33 cellular contexts compared by ENCODE assay signal in the genomic region with DNA sequence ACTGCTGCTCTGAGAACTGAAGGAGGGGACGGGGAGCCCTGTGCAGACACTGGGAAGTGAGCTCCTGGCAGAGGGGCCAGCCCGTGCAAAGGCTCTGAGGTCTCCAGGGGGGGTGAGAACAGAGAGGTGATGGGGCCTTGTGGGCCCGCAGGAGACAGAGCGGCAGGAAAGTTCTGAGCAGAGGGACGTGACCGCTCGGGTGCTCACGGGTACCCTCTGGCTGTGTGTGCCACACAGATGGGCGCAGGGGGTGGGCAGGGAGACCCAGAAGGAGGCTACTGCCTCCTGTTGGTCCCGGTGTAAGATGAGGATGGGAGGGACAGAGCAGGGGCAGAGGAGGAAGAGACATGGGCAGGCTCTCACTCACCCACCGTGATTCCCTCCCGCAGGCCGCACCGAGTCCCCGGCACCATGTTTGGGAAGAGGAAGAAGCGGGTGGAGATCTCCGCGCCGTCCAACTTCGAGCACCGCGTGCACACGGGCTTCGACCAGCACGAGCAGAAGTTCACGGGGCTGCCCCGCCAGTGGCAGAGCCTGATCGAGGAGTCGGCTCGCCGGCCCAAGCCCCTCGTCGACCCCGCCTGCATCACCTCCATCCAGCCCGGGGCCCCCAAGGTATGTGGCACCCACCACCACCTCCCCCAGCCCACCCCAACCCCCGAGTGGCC. TPM values are rescaled to one million over a fixed set of nuclear protein-coding genes. Genes with fewer than 3 reads are reported as not detected.
"Had no signal": no experiment of that assay in that cellular context is flagged by ENCODE, and none has a peak within 500 bp of the region (broad histone marks: within the 10 kb centered on the region; RNA-seq: fewer than 3 reads in every experiment).

No MANE protein-coding gene starts in this region.

- H3K4me3 ChIP-seq: adrenal gland, ascending aorta, esophagus muscularis mucosa, right lobe of liver, skin epidermis, tibial artery had no signal

- H3K4me3 Mint-ChIP-seq: activated CD4-positive, alpha-beta memory T cell treated with anti-CD3 and anti-CD28 coated beads, Interleukin-2, amount 10 ng/mL, durations not matched to agents 7 days and 5 days; activated CD4-positive, alpha-beta T cell treated with anti-CD3 and anti-CD28 coated beads, Interleukin-2, amount 10 ng/mL, durations not matched to agents 24 days and 14 days; activated naive CD8-positive, alpha-beta T cell; activated T-helper 1 cell treated with anti-CD3 and anti-CD28 coated beads, Interleukin-12 subunit alpha, Interleukin-12 subunit beta, Interleukin-2, Interleukin-4 antibody, amounts not matched to agents 30 ng/mL and 10 ng/mL and 1 ng/mL, durations not matched to agents 14 hours and 24 hours and 36 hours; naive thymus-derived CD8-positive, alpha-beta T cell; stimulated activated effector memory CD8-positive, alpha-beta T cell treated with anti-CD3 and anti-CD28 coated beads, Interleukin-12 subunit alpha, Interleukin-12 subunit beta, amount 100 ng/mL, for 72 hours; stimulated activated naive CD8-positive, alpha-beta T cell treated with anti-CD3 and anti-CD28 coated beads, Interleukin-15, amount 100 ng/mL, for 72 hours; T-helper 1 cell treated with Interleukin-12 subunit alpha and Interleukin-12 subunit beta and Interleukin-4 antibody, amounts not matched to agents 30 μg/mL and 1 μg/mL, for 36 hours had no signal

- DNase-seq: activated CD4-positive, alpha-beta memory T cell treated with anti-CD3 and anti-CD28 coated beads, Interleukin-2, amount 10 ng/mL, durations not matched to agents 7 days and 5 days; activated CD4-positive, alpha-beta T cell treated with anti-CD3 and anti-CD28 coated beads, Interleukin-2, amount 10 ng/mL, durations not matched to agents 24 days and 14 days; activated naive CD4-positive, alpha-beta T cell; adrenal gland; brain microvascular endothelial cell; central memory CD4-positive, alpha-beta T cell; effector memory CD4-positive, alpha-beta T cell; glutamatergic neuron; hippocampal formation; left cardiac atrium; mesendoderm; naive thymus-derived CD8-positive, alpha-beta T cell; right lobe of liver; stimulated activated CD4-positive, alpha-beta T cell treated with anti-CD3 and anti-CD28 coated beads, Interleukin-1b, Interleukin-23, amount 100 ng/mL, for 48 hours; stimulated activated naive CD8-positive, alpha-beta T cell treated with anti-CD3 and anti-CD28 coated beads, Interleukin-15, amount 100 ng/mL, for 72 hours; tibial artery had no signal

- H3K36me3 ChIP-seq: brain microvascular endothelial cell, right lobe of liver had no signal

- H3K27ac ChIP-seq: adrenal gland, brain microvascular endothelial cell, esophagus muscularis mucosa, neutrophil, parathyroid adenoma, right lobe of liver, tibial artery had no signal

- H3K4me1 Mint-ChIP-seq: activated CD4-positive, alpha-beta memory T cell treated with anti-CD3 and anti-CD28 coated beads, Interleukin-2, amount 10 ng/mL, durations not matched to agents 7 days and 5 days; activated CD4-positive, alpha-beta T cell treated with anti-CD3 and anti-CD28 coated beads, Interleukin-2, amount 10 ng/mL, durations not matched to agents 24 days and 14 days; stimulated activated naive CD8-positive, alpha-beta T cell treated with anti-CD3 and anti-CD28 coated beads, Interleukin-15, amount 100 ng/mL, for 72 hours had no signal

- H3K9me3 ChIP-seq: adrenal gland, ascending aorta, esophagus muscularis mucosa, neutrophil, right lobe of liver, tibial artery had no signal

- FAIRE-seq: colon, endothelial cell of umbilical vein, frontal cortex, islet of Langerhans, urothelium cell line had no signal

- H3K27ac Mint-ChIP-seq: activated CD4-positive, alpha-beta memory T cell treated with anti-CD3 and anti-CD28 coated beads, Interleukin-2, amount 10 ng/mL, durations not matched to agents 7 days and 5 days; activated CD4-positive, alpha-beta T cell treated with anti-CD3 and anti-CD28 coated beads, Interleukin-2, amount 10 ng/mL, durations not matched to agents 24 days and 14 days; activated naive CD8-positive, alpha-beta T cell; activated T-helper 1 cell treated with anti-CD3 and anti-CD28 coated beads, Interleukin-12 subunit alpha, Interleukin-12 subunit beta, Interleukin-2, Interleukin-4 antibody, amounts not matched to agents 30 ng/mL and 10 ng/mL and 1 ng/mL, durations not matched to agents 14 hours and 24 hours and 36 hours; T-helper 1 cell treated with Interleukin-12 subunit alpha and Interleukin-12 subunit beta and Interleukin-4 antibody, amounts not matched to agents 30 μg/mL and 1 μg/mL, for 36 hours had no signal

- H3K9me3 Mint-ChIP-seq: activated CD4-positive, alpha-beta memory T cell treated with anti-CD3 and anti-CD28 coated beads, Interleukin-2, amount 10 ng/mL, durations not matched to agents 7 days and 5 days; activated CD4-positive, alpha-beta T cell treated with anti-CD3 and anti-CD28 coated beads, Interleukin-2, amount 10 ng/mL, durations not matched to agents 24 days and 14 days; activated T-helper 1 cell treated with anti-CD3 and anti-CD28 coated beads, Interleukin-12 subunit alpha, Interleukin-12 subunit beta, Interleukin-2, Interleukin-4 antibody, amounts not matched to agents 30 ng/mL and 10 ng/mL and 1 ng/mL, durations not matched to agents 14 hours and 24 hours and 36 hours; naive thymus-derived CD8-positive, alpha-beta T cell; stimulated activated effector memory CD8-positive, alpha-beta T cell treated with anti-CD3 and anti-CD28 coated beads, Interleukin-12 subunit alpha, Interleukin-12 subunit beta, amount 100 ng/mL, for 72 hours; stimulated activated naive CD8-positive, alpha-beta T cell treated with anti-CD3 and anti-CD28 coated beads, Interleukin-15, amount 100 ng/mL, for 72 hours; T-helper 1 cell treated with Interleukin-12 subunit alpha and Interleukin-12 subunit beta and Interleukin-4 antibody, amounts not matched to agents 30 μg/mL and 1 μg/mL, for 36 hours had no signal

- H3K27me3 ChIP-seq: adrenal gland, ascending aorta, brain microvascular endothelial cell, esophagus muscularis mucosa, neutrophil, right lobe of liver, tibial artery had no signal

- H3K27me3 Mint-ChIP-seq: activated CD4-positive, alpha-beta memory T cell treated with anti-CD3 and anti-CD28 coated beads, Interleukin-2, amount 10 ng/mL, durations not matched to agents 7 days and 5 days; activated CD4-positive, alpha-beta T cell treated with anti-CD3 and anti-CD28 coated beads, Interleukin-2, amount 10 ng/mL, durations not matched to agents 24 days and 14 days; activated naive CD8-positive, alpha-beta T cell; naive thymus-derived CD8-positive, alpha-beta T cell; stimulated activated naive CD8-positive, alpha-beta T cell treated with anti-CD3 and anti-CD28 coated beads, Interleukin-15, amount 100 ng/mL, for 72 hours had no signal

- H3K9ac ChIP-seq: parathyroid adenoma had no signal

- ATAC-seq: left cardiac atrium; naive thymus-derived CD8-positive, alpha-beta T cell; right lobe of liver; stimulated activated effector memory CD8-positive, alpha-beta T cell treated with anti-CD3 and anti-CD28 coated beads, Interleukin-12 subunit alpha, Interleukin-12 subunit beta, amount 100 ng/mL, for 72 hours; stimulated activated naive CD8-positive, alpha-beta T cell treated with anti-CD3 and anti-CD28 coated beads, Interleukin-15, amount 100 ng/mL, for 72 hours had no signal

- H2AFZ ChIP-seq: parathyroid adenoma had no signal

- H3K36me3 Mint-ChIP-seq: activated naive CD8-positive, alpha-beta T cell had no signal

RNA-seq across cellular contexts. Expression of a gene that starts 27.5 kb away (rescaled TPM):
- total RNA-seq: activated CD4-positive, alpha-beta memory T cell treated with anti-CD3 and anti-CD28 coated beads, Interleukin-2, amount 10 ng/mL, durations not matched to agents 7 days and 5 days; activated CD4-positive, alpha-beta T cell treated with anti-CD3 and anti-CD28 coated beads, Interleukin-2, amount 10 ng/mL, durations not matched to agents 24 days and 14 days; activated T-helper 1 cell treated with anti-CD3 and anti-CD28 coated beads, Interleukin-12 subunit alpha, Interleukin-12 subunit beta, Interleukin-2, Interleukin-4 antibody, amounts not matched to agents 30 ng/mL and 10 ng/mL and 1 ng/mL, durations not matched to agents 14 hours and 24 hours and 36 hours; ascending aorta; dermis microvascular lymphatic vessel endothelial cell; endothelial cell of umbilical vein; frontal cortex; left cardiac atrium; naive thymus-derived CD8-positive, alpha-beta T cell; pulmonary artery endothelial cell; right lobe of liver had no signal
- polyA plus RNA-seq: naive thymus-derived CD8-positive, alpha-beta T cell had no signal

RNA-seq across cellular contexts. Expression of a gene that starts 34.8 kb away (rescaled TPM):
- total RNA-seq: activated CD4-positive, alpha-beta memory T cell treated with anti-CD3 and anti-CD28 coated beads, Interleukin-2, amount 10 ng/mL, durations not matched to agents 7 days and 5 days; activated CD4-positive, alpha-beta T cell treated with anti-CD3 and anti-CD28 coated beads, Interleukin-2, amount 10 ng/mL, durations not matched to agents 24 days and 14 days; activated T-helper 1 cell treated with anti-CD3 and anti-CD28 coated beads, Interleukin-12 subunit alpha, Interleukin-12 subunit beta, Interleukin-2, Interleukin-4 antibody, amounts not matched to agents 30 ng/mL and 10 ng/mL and 1 ng/mL, durations not matched to agents 14 hours and 24 hours and 36 hours; ascending aorta; dermis microvascular lymphatic vessel endothelial cell; endothelial cell of umbilical vein; esophagus muscularis mucosa; frontal cortex; left cardiac atrium; lower leg skin; naive thymus-derived CD8-positive, alpha-beta T cell; pulmonary artery endothelial cell; right lobe of liver had no signal
- polyA plus RNA-seq: adrenal gland; endothelial cell of umbilical vein; naive thymus-derived CD8-positive, alpha-beta T cell had no signal
